27 cellular contexts compared by ENCODE assay signal in the genomic region with DNA sequence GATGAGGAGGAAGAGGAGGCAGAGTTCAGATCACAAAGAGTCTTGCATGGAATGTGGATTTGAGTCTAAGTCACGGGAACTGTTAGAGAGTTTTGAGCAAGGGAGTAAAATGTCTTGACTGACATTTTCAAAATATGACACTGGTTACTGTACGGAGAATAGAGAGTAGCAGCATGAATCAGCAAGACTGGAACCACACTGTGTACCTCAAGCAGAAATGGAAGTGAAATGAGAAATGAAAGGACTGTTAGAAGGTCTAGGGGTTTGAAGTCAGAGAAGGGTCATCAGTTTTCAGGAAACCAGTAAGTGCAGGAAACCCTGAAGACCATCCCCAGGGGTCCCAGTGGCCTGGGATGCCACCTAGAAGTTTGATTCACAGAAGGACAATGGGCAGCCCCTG.
A peak's percentile ranks its signal among the peaks of the same experiment; 100 is the strongest.
DNase-seq lines count a peak whose midpoint lies in the region; ATAC-seq, FAIRE-seq and TF ChIP-seq lines count a peak whose summit lies in the region.
"Had no signal": no experiment of that assay in that cellular context is flagged by ENCODE, and none has a peak within 500 bp of the region (broad histone marks: within the 10 kb centered on the region; RNA-seq: fewer than 3 reads in every experiment).

No MANE protein-coding gene starts in this region.

- TF ChIP-seq EP300 in GM12878 (IDR thresholded peaks at IDR 0.05; ENCODE audit: borderline replicate concordance in 1 of 2, control insufficient read depth in 1 of 2, low read depth in 2 of 2, low read length in 2 of 2): no peak

- no peak for TF ChIP-seq RAD21 in GM12878 (IDR thresholded peaks at IDR 0.05; ENCODE audit: insufficient read depth, low read depth, low read length)

- ATAC-seq in GM21717 (IDR thresholded peaks at IDR 0.05; ENCODE audit: unreplicated experiment) (peak; percentile 81), HG03159 (IDR thresholded peaks at IDR 0.05; ENCODE audit: unreplicated experiment) (peak; percentile 63), GM12878 (peak; percentile 66), left lobe of liver (no peak)
- ATAC-seq: heart right ventricle, lower lobe of right lung, WTC11 had no signal

- H4K20me1 ChIP-seq in GM12878 (ENCODE audit: control insufficient read depth, insufficient read depth) (no peaks in the 10 kb centered on the region), OCI-LY7 (ENCODE audit: insufficient read depth, low read length) (no peaks in the 10 kb centered on the region)

- intact Hi-C loops in GM12878 (cut with micrococcal nuclease; ENCODE audit: unreplicated experiment) (no loop called here), OCI-LY7 (cut with micrococcal nuclease; ENCODE audit: unreplicated experiment) (no loop called here)

- H3K9me3 ChIP-seq in GM12878 (replicated peaks; ENCODE audit: control insufficient read depth, insufficient read depth, low read length) (no peaks in the 10 kb centered on the region), OCI-LY7 (ENCODE audit: low read length) (no peaks in the 10 kb centered on the region)
- H3K9me3 ChIP-seq: colonic mucosa, lower lobe of right lung, neutrophil, SJSA1 had no signal

- POLR2A ChIA-PET in GM12878 (lab: Charles Lee): no interaction called here
- POLR2A ChIA-PET in OCI-LY7 (lab: Charles Lee): no interaction called here

- in situ Hi-C loops in GM12878 (cut with MboI): no loop called here

- H3K9me2 ChIP-seq in OCI-LY7 (ENCODE audit: insufficient read depth, low read length): no peaks in the 10 kb centered on the region

- RAD21 ChIA-PET in GM12878 (lab: Charles Lee; ENCODE audit: unreplicated experiment): interaction anchor here (1.2 kb wide), 1 partner anchor 11 kb away, joined by 3 read pairs; no protein-coding TSS in a partner anchor

- H3K79me2 ChIP-seq in GM12878 (ENCODE audit: control insufficient read depth, insufficient read depth, low read length): no peaks in the 10 kb centered on the region
- no peaks in the 10 kb centered on the region for H3K79me2 ChIP-seq in OCI-LY7 (ENCODE audit: insufficient read depth, low read depth, low read length)

- H3K4me3 ChIP-seq in GM12878 (no peak overlapping the region), OCI-LY7 (ENCODE audit: low read depth, low read length, poor library complexity, severe bottlenecking) (no peak overlapping the region)
- H3K4me3 ChIP-seq: colonic mucosa, GM23248, heart right ventricle, lower lobe of right lung, PC-9, SJSA1, tibial artery had no signal

- H3K4me1 ChIP-seq in GM12878 (ENCODE audit: control insufficient read depth, insufficient read depth, low read length) (no peaks in the 10 kb centered on the region), OCI-LY7 (ENCODE audit: insufficient read depth, low read length, poor library complexity, severe bottlenecking) (no peaks in the 10 kb centered on the region)
- H3K4me1 ChIP-seq: colonic mucosa, heart right ventricle, lower lobe of right lung, SJSA1, tibial artery had no signal

- no peaks in the 10 kb centered on the region for H3K27me3 ChIP-seq in GM12878 (replicated peaks in 1 of 2; ENCODE audit: control insufficient read depth in 2 of 2, insufficient read depth in 2 of 2, low read length in 1 of 2)
- H3K27me3 ChIP-seq: colonic mucosa, heart right ventricle, neutrophil, SJSA1, tibial artery had no signal

- BruUV-seq in GM12878 (replicated peaks; lab: Mats Ljungman, UMichigan) (no TSS peak), OCI-LY7 (replicated peaks; lab: Mats Ljungman, UMichigan) (no TSS peak)

- H3K4me2 ChIP-seq in GM12878 (ENCODE audit: control insufficient read depth, insufficient read depth) (no peak overlapping the region), OCI-LY7 (ENCODE audit: low read length) (no peak overlapping the region)
- H3K4me2 ChIP-seq: PC-9 had no signal

- H3K27ac ChIP-seq in GM12878 (ENCODE audit: control insufficient read depth, insufficient read depth): no peak overlapping the region
- H3K27ac ChIP-seq in OCI-LY7 (ENCODE audit: low read depth, low read length, poor library complexity, severe bottlenecking): no peak overlapping the region
- H3K27ac ChIP-seq: colonic mucosa, GM23248, heart right ventricle, HL-60, lower lobe of right lung, neutrophil, PC-9, SJSA1, tibial artery had no signal

- SMC1A ChIA-PET in GM12878 (lab: Charles Lee; ENCODE audit: uncharacterized antibody, unreplicated experiment): interaction anchor here (0.9 kb wide), 1 partner anchor 57 kb away, joined by 3 read pairs; no protein-coding TSS in a partner anchor

- no peak for FAIRE-seq in GM12878 (lab: Jason Lieb, UNC)
- FAIRE-seq: D721Med, endometrium had no signal

- H3K36me3 ChIP-seq in GM12878 (ENCODE audit: control insufficient read depth in 2 of 2, insufficient read depth in 2 of 2, low read length in 1 of 2) (no peaks in the 10 kb centered on the region), OCI-LY7 (ENCODE audit: insufficient read depth, low read length) (no peaks in the 10 kb centered on the region)
- H3K36me3 ChIP-seq: colonic mucosa, heart right ventricle, lower lobe of right lung, neutrophil, SJSA1, tibial artery had no signal

- TF ChIP-seq POLR2A in GM12878 (IDR thresholded peaks at IDR 0.05; ENCODE audit: low read depth, low read length): no peak

- TF ChIP-seq CTCF in GM12878 (IDR thresholded peaks at IDR 0.05 in 2 of 3, conservative IDR thresholded peaks at IDR 0.05 in 1 of 3; ENCODE audit: control insufficient read depth in 2 of 3, extremely low read depth in 1 of 3, insufficient read depth in 1 of 3, low read depth in 3 of 3, low read length in 3 of 3) (no peak), OCI-LY7 (conservative IDR thresholded peaks at IDR 0.05; ENCODE audit: low read length) (no peak)

- CTCF ChIA-PET in GM12878 (lab: Yijun Ruan, JAX): no interaction called here
- CTCF ChIA-PET in OCI-LY7 (lab: Charles Lee; ENCODE audit: unreplicated experiment): no interaction called here

- H2AFZ ChIP-seq in GM12878 (ENCODE audit: control insufficient read depth, low read depth, low read length) (no peak overlapping the region), OCI-LY7 (ENCODE audit: low read length) (no peak overlapping the region)
- H2AFZ ChIP-seq: GM23248, PC-9 had no signal

- DNase-seq in NOMO-1 treated with DMSO at 0.1 percent for 48 hours (lab: John Stamatoyannopoulos, UW; ENCODE audit: unreplicated experiment) (peak; percentile 18), NOMO-1 treated with dmso at 0.1 percent for 144 hours (lab: John Stamatoyannopoulos, UW; ENCODE audit: unreplicated experiment) (no peak), GM12878 (ENCODE audit: low read depth, low spot score) (no peak), OCI-LY7 (ENCODE audit: low spot score) (no peak), left lobe of liver (ENCODE audit: low spot score) (no peak)
- no peak for DNase-seq in activated CD8-positive, alpha-beta memory T cell treated with anti-CD3 and anti-CD28 coated beads, Interleukin-2, amount 50 U/mL, for 4 hours
- DNase-seq: 8988T, colonic mucosa, GDM1, GM23248, heart right ventricle, immature natural killer cell, lower lobe of right lung, MM.1S, NCI-H2029 treated with DMSO at 0.1 percent for 48 hours, NCI-H510A, PC-9, T-helper 2 cell, tibial artery had no signal

- no peak overlapping the region for H3K9ac ChIP-seq in GM12878 (ENCODE audit: control insufficient read depth, insufficient read depth, low read length)
- H3K9ac ChIP-seq: GM23248 had no signal

- 18% methylated on average over 2 of the region's 2 CpGs for WGBS in GM12878 (ENCODE audit: insufficient coverage, insufficient replicate concordance, low lambda C conversion rate, missing lambda C conversion rate)

TF ChIP-seq in GM12878, 131 proteins besides CTCF, POLR2A, EP300 and RAD21:
- TF ChIP-seq PAX5 (IDR thresholded peaks at IDR 0.05; ENCODE audit: borderline replicate concordance, low read depth, low read length): no peak
- TF ChIP-seq, protein P1, sequence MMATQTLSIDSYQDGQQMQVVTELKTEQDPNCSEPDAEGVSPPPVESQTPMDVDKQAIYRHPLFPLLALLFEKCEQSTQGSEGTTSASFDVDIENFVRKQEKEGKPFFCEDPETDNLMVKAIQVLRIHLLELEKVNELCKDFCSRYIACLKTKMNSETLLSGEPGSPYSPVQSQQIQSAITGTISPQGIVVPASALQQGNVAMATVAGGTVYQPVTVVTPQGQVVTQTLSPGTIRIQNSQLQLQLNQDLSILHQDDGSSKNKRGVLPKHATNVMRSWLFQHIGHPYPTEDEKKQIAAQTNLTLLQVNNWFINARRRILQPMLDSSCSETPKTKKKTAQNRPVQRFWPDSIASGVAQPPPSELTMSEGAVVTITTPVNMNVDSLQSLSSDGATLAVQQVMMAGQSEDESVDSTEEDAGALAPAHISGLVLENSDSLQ (IDR thresholded peaks at IDR 0.05): peak; percentile 44; the same call in 1 of the 2 replicates
